ENCODE assay signal across 16 cellular contexts in the genomic region with DNA sequence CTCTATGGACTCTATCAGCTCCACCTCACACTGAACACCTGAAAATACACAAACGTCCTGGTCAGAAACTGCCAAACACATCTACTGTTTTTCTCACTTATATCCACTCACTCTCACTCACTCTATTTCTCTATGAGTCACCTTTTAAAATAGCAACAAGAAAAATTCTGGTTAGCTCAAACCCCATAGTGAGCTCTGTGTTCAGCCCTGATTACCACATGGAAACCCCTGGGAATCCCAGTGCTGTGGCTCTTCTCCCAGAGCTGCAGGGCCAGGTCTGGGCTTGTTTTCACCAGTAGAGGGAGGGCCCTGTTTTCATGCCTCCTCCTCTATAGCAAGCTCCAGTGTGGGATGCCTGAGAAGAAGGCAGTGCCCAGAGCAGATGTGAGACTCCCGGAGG.
DNase-seq lines count a peak whose midpoint lies in the region; TF ChIP-seq lines count a peak whose summit lies in the region.
"Had no signal": no experiment of that assay in that cellular context is flagged by ENCODE, and none has a peak within 500 bp of the region (broad histone marks: within the 10 kb centered on the region; RNA-seq: fewer than 3 reads in every experiment).

No MANE protein-coding gene starts in this region.

- intact Hi-C loops in esophagus muscularis mucosa (cut with DNase I): no loop called here

- TF ChIP-seq EP300 in esophagus muscularis mucosa (IDR thresholded peaks at IDR 0.05): no peak

- H3K4me1 ChIP-seq in esophagus muscularis mucosa: no peaks in the 10 kb centered on the region
- H3K4me1 ChIP-seq in SJCRH30: no peaks in the 10 kb centered on the region
- H3K4me1 ChIP-seq: stomach had no signal

- TF ChIP-seq CTCF in GM20000 (IDR thresholded peaks at IDR 0.05; ENCODE audit: extremely low read depth, missing control alignments): peak; percentile 10
- no peak for TF ChIP-seq CTCF in esophagus muscularis mucosa (IDR thresholded peaks at IDR 0.05)

- H3K27me3 ChIP-seq in esophagus muscularis mucosa (peaks cover 0 to 24% (median 0%) of the 10 kb centered on the region in 4 donors), SJCRH30 (peaks cover 3% of the 10 kb centered on the region; the same call in 1 of the 2 replicates)

- H3K9me3 ChIP-seq in esophagus muscularis mucosa: no peaks in the 10 kb centered on the region
- H3K9me3 ChIP-seq in SJCRH30 (replicated peaks): no peaks in the 10 kb centered on the region
- H3K9me3 ChIP-seq: stomach had no signal

- H3K4me3 ChIP-seq in esophagus muscularis mucosa (no peak overlapping the region), SJCRH30 (no peak overlapping the region)
- H3K4me3 ChIP-seq: stomach had no signal

- no peak overlapping the region for H3K27ac ChIP-seq in esophagus muscularis mucosa (replicated peaks in 1 of 4)
- no peak overlapping the region for H3K27ac ChIP-seq in SJCRH30
- H3K27ac ChIP-seq: stomach had no signal

- no peaks in the 10 kb centered on the region for H3K36me3 ChIP-seq in esophagus muscularis mucosa
- no peaks in the 10 kb centered on the region for H3K36me3 ChIP-seq in SJCRH30
- H3K36me3 ChIP-seq: stomach had no signal

- DNase-seq in NCI-H2171 treated with DMSO at 0.1 percent for 48 hours (lab: John Stamatoyannopoulos, UW) (peak; percentile 27), NCI-H2171 (lab: John Stamatoyannopoulos, UW) (no peak), GM20000 (ENCODE audit: low spot score) (peak; percentile 24), LHCN-M2 (ENCODE audit: low read depth) (peak; percentile 10), esophagus muscularis mucosa (ENCODE audit: extremely low spot score) (peak; percentile 29), SJCRH30 (no peak), erythroblast (lab: John Stamatoyannopoulos, UW) (no peak), A172 (ENCODE audit: low spot score) (no peak)
- DNase-seq: 8988T; activated CD4-positive, CD25-positive, alpha-beta regulatory T cell; activated CD8-positive, alpha-beta memory T cell treated with anti-CD3 and anti-CD28 coated beads, Interleukin-2, amount 50 U/mL, for 48 hours; CD4-positive, alpha-beta memory T cell; cerebellar nuclear complex; NCI-H2227 treated with DMSO at 0.1 percent for 48 hours; stomach; T-cell had no signal

- WGBS in esophagus muscularis mucosa: 49% methylated on average over 2 of the region's 2 CpGs

- TF ChIP-seq POLR2A in esophagus muscularis mucosa (IDR thresholded peaks at IDR 0.05; ENCODE audit: low read depth) (no peak), erythroblast (IDR thresholded peaks at IDR 0.05; ENCODE audit: low read length) (no peak)

Comparison
In these comparisons a context has a peak if more than half of its experiments do, and no peak if none do; other contexts are left out.
1. DNase-seq: peak in NCI-H2171 treated with DMSO at 0.1 percent for 48 hours (single experiment), GM20000 (single experiment), LHCN-M2 (single experiment) and esophagus muscularis mucosa (single experiment); none in NCI-H2171 (single experiment), SJCRH30 (0 of 2), erythroblast (0 of 2) and A172 (single experiment).